Comparison of ENCODE assay signal across 8 cellular contexts in the genomic region with DNA sequence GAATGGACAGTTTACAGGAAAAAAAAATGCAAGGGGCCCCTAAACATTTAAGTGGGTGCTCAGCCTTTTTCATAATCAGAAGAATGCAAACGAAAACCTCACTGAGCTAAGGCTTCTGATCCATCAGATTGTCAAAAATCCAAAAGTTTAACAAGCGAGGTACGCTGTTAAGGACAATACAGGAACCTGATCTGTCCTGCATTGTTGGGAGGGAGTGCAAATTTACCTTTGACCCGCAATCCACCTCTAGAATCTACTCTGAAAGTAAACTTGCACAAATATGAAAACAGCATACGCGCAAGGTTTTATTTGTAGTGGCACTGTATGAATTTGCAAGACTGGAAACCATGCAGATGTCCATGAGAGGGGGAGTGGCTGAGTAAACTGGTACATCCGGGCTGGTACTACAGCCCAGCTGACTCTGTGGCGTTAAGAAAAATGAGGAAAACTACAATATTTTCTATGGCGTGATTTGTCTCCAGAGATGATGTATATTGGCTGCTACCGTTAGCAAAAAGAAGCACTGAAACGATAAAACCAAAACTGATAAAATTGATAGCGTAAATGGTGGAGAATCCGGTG. TPM values are rescaled to one million over a fixed set of nuclear protein-coding genes. Genes with fewer than 3 reads are reported as not detected.
DNase-seq lines count a peak whose midpoint lies in the region; ATAC-seq, FAIRE-seq and TF ChIP-seq lines count a peak whose summit lies in the region.

No MANE protein-coding gene starts in this region.

- CTCF ChIA-PET in PC-3 (lab: Charles Lee) (interaction anchor here (0.5 to 1.4 kb wide), 3 partner anchors 9 to 264 kb away, joined by 3 to 12 read pairs (median 3); no protein-coding TSS in a partner anchor), endothelial cell of umbilical vein (lab: Charles Lee) (interaction anchor here (0.8 to 3.0 kb wide), 7 partner anchors 10 to 150 kb away, joined by 3 to 30 read pairs (median 4); no protein-coding TSS in a partner anchor)

- intact Hi-C loops in PC-3 (cut with micrococcal nuclease) (loop anchor here (5.0 kb wide), 3 partner anchors 40 to 115 kb away; partner anchors contain the start of gene MXRA7), endothelial cell of umbilical vein (cut with micrococcal nuclease) (no loop called here), ovary (cut with DNase I) (loop anchor here in 1 of 4 donors (10.0 kb wide), 1 partner anchor 52 kb away; the partner anchor contains the start of genes JMJD6 and METTL23)

- H4K20me1 ChIP-seq in PC-3 (ENCODE audit: low read length) (no peaks in the 10 kb centered on the region), endothelial cell of umbilical vein (replicated peaks; ENCODE audit: control insufficient read depth, extremely low read depth, insufficient read depth, low read length) (no peaks in the 10 kb centered on the region)

- no peak for TF ChIP-seq EP300 in ovary (IDR thresholded peaks at IDR 0.05)

- dilution Hi-C loops in endothelial cell of umbilical vein (cut with MboI; ENCODE audit: extremely low pct_ligation_motif_present, low sequenced_read_pairs), result no loop called here

- H3F3A ChIP-seq in PC-3 (ENCODE audit: low read length, unreplicated experiment), result no peaks in the 10 kb centered on the region

- TF ChIP-seq CTCF in GM12875 (IDR thresholded peaks at IDR 0.05; ENCODE audit: borderline replicate concordance, insufficient read depth, low read depth, low read length), result no peak
- TF ChIP-seq CTCF in PC-3 (conservative IDR thresholded peaks at IDR 0.05; ENCODE audit: low read depth, low read length), result no peak
- no peak for TF ChIP-seq CTCF in endothelial cell of umbilical vein (IDR thresholded peaks at IDR 0.05; ENCODE audit: extremely low read depth in 1 of 2, insufficient read depth in 1 of 2, low read depth in 1 of 2, low read length in 2 of 2)
- TF ChIP-seq CTCF in ovary (IDR thresholded peaks at IDR 0.05), result no peak

- 24 to 46% (median 39%) methylated on average over 13 of the region's 13 CpGs for WGBS in ovary, 3 donors

- peak overlapping the region; percentile 77 for H3K9ac ChIP-seq in PC-3 (ENCODE audit: low read length)
- H3K9ac ChIP-seq in endothelial cell of umbilical vein (replicated peaks; ENCODE audit: extremely low read depth, insufficient read depth, low read length), result peak overlapping the region; percentile 67

- FAIRE-seq in endothelial cell of umbilical vein (lab: Jason Lieb, UNC), result no peak

- H3K4me3 ChIP-seq in GM12875 (ENCODE audit: low read depth, low read length), result peak overlapping the region; percentile 45
- H3K4me3 ChIP-seq in PC-3 (ENCODE audit: low read length), result peak overlapping the region; percentile 72
- peak overlapping the region; percentile 45 to 89 (median 47) for H3K4me3 ChIP-seq in endothelial cell of umbilical vein (replicated peaks in 1 of 3; ENCODE audit: insufficient read depth in 1 of 3, low read depth in 1 of 3, low read length in 3 of 3)
- peak overlapping the region; percentile 77 for H3K4me3 ChIP-seq in ovary

- H3K36me3 ChIP-seq in PC-3 (ENCODE audit: low read depth, low read length) (no peaks in the 10 kb centered on the region), endothelial cell of umbilical vein (ENCODE audit: control insufficient read depth in 2 of 2, extremely low read depth in 1 of 2, insufficient read depth in 2 of 2, low read length in 2 of 2) (no peaks in the 10 kb centered on the region), ovary (no peaks in the 10 kb centered on the region)

- H3K27me3 ChIP-seq in PC-3 (ENCODE audit: low read length) (no peaks in the 10 kb centered on the region), endothelial cell of umbilical vein (ENCODE audit: control insufficient read depth in 2 of 2, insufficient read depth in 2 of 2, low read length in 2 of 2) (peaks cover 0 to 1% of the 10 kb centered on the region in 2 experiments), ovary (no peaks in the 10 kb centered on the region)

- ATAC-seq in PC-3 (peak; percentile 23), HG03457 (IDR thresholded peaks at IDR 0.05; ENCODE audit: unreplicated experiment) (no peak), HG03159 (IDR thresholded peaks at IDR 0.05; ENCODE audit: unreplicated experiment) (no peak), GM18870 (IDR thresholded peaks at IDR 0.05; ENCODE audit: unreplicated experiment) (no peak)

- DNase-seq in PC-3 (peak; percentile 36), endothelial cell of umbilical vein (ENCODE audit: low read depth, low spot score) (no peak), ovary (no peak)
- no peak for DNase-seq in activated CD8-positive, alpha-beta memory T cell treated with anti-CD3 and anti-CD28 coated beads, Interleukin-2, amount 50 U/mL, for 48 hours

- H3K4me2 ChIP-seq in PC-3 (ENCODE audit: low read length), result peak overlapping the region; percentile 85
- H3K4me2 ChIP-seq in endothelial cell of umbilical vein (ENCODE audit: insufficient read depth, low read length), result peak overlapping the region; percentile 83

- TSS peak; percentile 96 for BruUV-seq in PC-3 (replicated peaks; lab: Mats Ljungman, UMichigan)
- BruUV-seq in endothelial cell of umbilical vein (replicated peaks; lab: Mats Ljungman, UMichigan), result TSS peak; percentile 94

- H3K79me2 ChIP-seq in PC-3 (ENCODE audit: low read length) (no peaks in the 10 kb centered on the region), endothelial cell of umbilical vein (ENCODE audit: control insufficient read depth, insufficient read depth, low read length) (no peaks in the 10 kb centered on the region)

- no peaks in the 10 kb centered on the region for H3K9me1 ChIP-seq in endothelial cell of umbilical vein (replicated peaks; ENCODE audit: control insufficient read depth, extremely low read depth, insufficient read depth, low read length)

- H3K9me2 ChIP-seq in PC-3 (replicated peaks; ENCODE audit: low read length), result no peaks in the 10 kb centered on the region

- peak overlapping the region; percentile 33 for H3K27ac ChIP-seq in PC-3 (ENCODE audit: low read length)
- H3K27ac ChIP-seq in endothelial cell of umbilical vein (ENCODE audit: insufficient read depth, low read depth, low read length), result peak overlapping the region; percentile 10
- peak overlapping the region; percentile 4 to 73 for H3K27ac ChIP-seq in ovary

- H3K4me1 ChIP-seq in PC-3 (ENCODE audit: insufficient read depth, low read length), result peaks cover 14% of the 10 kb centered on the region
- peaks cover 11% of the 10 kb centered on the region for H3K4me1 ChIP-seq in endothelial cell of umbilical vein (ENCODE audit: control insufficient read depth, extremely low read depth, insufficient read depth, low read length)
- peaks cover 12% of the 10 kb centered on the region for H3K4me1 ChIP-seq in ovary (ENCODE audit: insufficient read depth)

- TF ChIP-seq POLR2A in endothelial cell of umbilical vein (IDR thresholded peaks at IDR 0.05; ENCODE audit: low read depth, low read length) (no peak), ovary (IDR thresholded peaks at IDR 0.05) (no peak)

- H2AFZ ChIP-seq in PC-3 (ENCODE audit: low read length) (peak overlapping the region; percentile 82), endothelial cell of umbilical vein (ENCODE audit: low read depth, low read length) (peak overlapping the region; percentile 72)

- H3K9me3 ChIP-seq in PC-3 (ENCODE audit: low read length) (no peaks in the 10 kb centered on the region), endothelial cell of umbilical vein (replicated peaks; ENCODE audit: control insufficient read depth, insufficient read depth, low read length) (no peaks in the 10 kb centered on the region), ovary (no peaks in the 10 kb centered on the region)

- POLR2A ChIA-PET in PC-3 (lab: Charles Lee; ENCODE audit: unreplicated experiment), result interaction anchor here (0.6 kb wide), 1 partner anchor 115 kb away, joined by 3 read pairs; no protein-coding TSS in a partner anchor
- POLR2A ChIA-PET in endothelial cell of umbilical vein (lab: Charles Lee), result interaction anchor here (0.6 to 1.8 kb wide), 4 partner anchors 65 to 154 kb away, joined by 3 to 7 read pairs (median 6); partner anchors contain the start of genes MFSD11 and SRSF2

RNA-seq across cellular contexts. Expression of gene ST6GALNAC1, which starts 28.8 kb away (rescaled TPM):
- total RNA-seq in PC-3 (2014; rRNA removed) (2.6 and 4.1 TPM in 2 replicates), endothelial cell of umbilical vein (0.55 TPM in 1 of 2 replicates, not detected in the other), ovary (10 to 100 TPM in 1 of 7 donors, 1 to 10 TPM in 4, under 1 TPM in 2; 0.73 to 10.5 (median 3.7) TPM)
- polyA plus RNA-seq in endothelial cell of umbilical vein (0.19 and 0.25 TPM in 2 replicates), ovary (1 to 10 TPM; 3.6 to 6.1 TPM)
- polyA plus RNA-seq in endothelial cell of umbilical vein (2011; cell fraction: cytosol; rRNA removed), result 0.03 and 0.21 TPM in 2 replicates
- 0.14 TPM in 1 of 2 replicates, not detected in the other for polyA plus RNA-seq in endothelial cell of umbilical vein (2011; cell fraction: nucleus; rRNA removed)
- 0.46 and 1.1 TPM in 2 replicates for polyA plus RNA-seq in endothelial cell of umbilical vein (2012)
- 0.21 and 1.6 TPM in 2 replicates for polyA minus RNA-seq in endothelial cell of umbilical vein
- polyA minus RNA-seq in endothelial cell of umbilical vein (2011; cell fraction: cytosol; rRNA and poly(A)+ RNA removed), result 6.1 TPM
- not detected in 2 replicates for polyA minus RNA-seq in endothelial cell of umbilical vein (2011; cell fraction: nucleus; rRNA and poly(A)+ RNA removed)

RNA-seq across cellular contexts. Expression of gene MXRA7, which starts 38.4 kb away (rescaled TPM):
- total RNA-seq in PC-3 (2014; rRNA removed), result 98.3 and 148 TPM in 2 replicates
- total RNA-seq in endothelial cell of umbilical vein, result 85.5 and 95.8 TPM in 2 replicates
- polyA plus RNA-seq in endothelial cell of umbilical vein, result 42.0 and 49.5 TPM in 2 replicates
- 61.8 and 71.7 TPM in 2 replicates for polyA plus RNA-seq in endothelial cell of umbilical vein (2011; cell fraction: cytosol; rRNA removed)
- polyA plus RNA-seq in endothelial cell of umbilical vein (2011; cell fraction: nucleus; rRNA removed), result 26.0 and 27.2 TPM in 2 replicates
- polyA plus RNA-seq in endothelial cell of umbilical vein (2012), result 110 and 134 TPM in 2 replicates
- polyA minus RNA-seq in endothelial cell of umbilical vein, result 57.2 and 57.4 TPM in 2 replicates
- polyA minus RNA-seq in endothelial cell of umbilical vein (2011; cell fraction: cytosol; rRNA and poly(A)+ RNA removed), result 8.2 TPM
- polyA minus RNA-seq in endothelial cell of umbilical vein (2011; cell fraction: nucleus; rRNA and poly(A)+ RNA removed), result 10.1 and 10.8 TPM in 2 replicates
- 100 to 1,000 TPM; 107 to 210 (median 181) TPM for total RNA-seq in ovary
- polyA plus RNA-seq in ovary, result 100 to 1,000 TPM; 199 to 759 TPM

RNA-seq across cellular contexts. Expression of gene JMJD6, which starts 54.0 kb away (rescaled TPM):
- total RNA-seq in PC-3 (2014; rRNA removed), result 39.0 and 49.8 TPM in 2 replicates
- 36.6 and 41.6 TPM in 2 replicates for total RNA-seq in endothelial cell of umbilical vein
- 18.4 and 19.8 TPM in 2 replicates for polyA plus RNA-seq in endothelial cell of umbilical vein
- polyA plus RNA-seq in endothelial cell of umbilical vein (2011; cell fraction: cytosol; rRNA removed), result 15.0 and 16.0 TPM in 2 replicates
- 19.2 and 25.9 TPM in 2 replicates for polyA plus RNA-seq in endothelial cell of umbilical vein (2011; cell fraction: nucleus; rRNA removed)
- polyA plus RNA-seq in endothelial cell of umbilical vein (2012), result 35.8 and 40.0 TPM in 2 replicates
- 7.2 and 14.3 TPM in 2 replicates for polyA minus RNA-seq in endothelial cell of umbilical vein
- polyA minus RNA-seq in endothelial cell of umbilical vein (2011; cell fraction: cytosol; rRNA and poly(A)+ RNA removed), result 16.6 TPM
- 7.3 and 13.0 TPM in 2 replicates for polyA minus RNA-seq in endothelial cell of umbilical vein (2011; cell fraction: nucleus; rRNA and poly(A)+ RNA removed)
- 10 to 100 TPM; 20.1 to 49.8 (median 38.1) TPM for total RNA-seq in ovary
- polyA plus RNA-seq in ovary, result 10 to 100 TPM; 19.5 to 28.2 TPM

RNA-seq across cellular contexts. Expression of gene METTL23, which starts 54.3 kb away (rescaled TPM):
- 48.1 and 58.7 TPM in 2 replicates for total RNA-seq in PC-3 (2014; rRNA removed)
- 19.5 and 20.0 TPM in 2 replicates for total RNA-seq in endothelial cell of umbilical vein
- polyA plus RNA-seq in endothelial cell of umbilical vein, result 28.9 and 33.4 TPM in 2 replicates
- 23.8 and 31.3 TPM in 2 replicates for polyA plus RNA-seq in endothelial cell of umbilical vein (2011; cell fraction: cytosol; rRNA removed)
- polyA plus RNA-seq in endothelial cell of umbilical vein (2011; cell fraction: nucleus; rRNA removed), result 26.1 and 28.9 TPM in 2 replicates
- polyA plus RNA-seq in endothelial cell of umbilical vein (2012), result 25.7 and 30.1 TPM in 2 replicates
- 11.6 and 30.1 TPM in 2 replicates for polyA minus RNA-seq in endothelial cell of umbilical vein
- polyA minus RNA-seq in endothelial cell of umbilical vein (2011; cell fraction: cytosol; rRNA and poly(A)+ RNA removed), result 12.3 TPM
- polyA minus RNA-seq in endothelial cell of umbilical vein (2011; cell fraction: nucleus; rRNA and poly(A)+ RNA removed), result 10.6 and 11.6 TPM in 2 replicates
- total RNA-seq in ovary, result 10 to 100 TPM; 20.9 to 36.6 (median 31.8) TPM
- 10 to 100 TPM; 37.9 to 47.4 TPM for polyA plus RNA-seq in ovary
